8 cellular contexts compared by ENCODE assay signal in genomic region chr22:24107668-24108067, GRCh38.
DNase-seq lines count a peak whose midpoint lies in the region; FAIRE-seq and TF ChIP-seq lines count a peak whose summit lies in the region.

No MANE protein-coding gene starts in this region.

- no peaks in the 10 kb centered on the region for H3K27me3 Mint-ChIP-seq in type B pancreatic cell

- H3K27ac ChIP-seq in mammary epithelial cell (ENCODE audit: insufficient read depth, low read depth, low read length), result no peak overlapping the region
- H3K27ac ChIP-seq in keratinocyte (ENCODE audit: control insufficient read depth, insufficient read depth, low read length), result no peak overlapping the region
- peak overlapping the region; percentile 10 for H3K27ac ChIP-seq in substantia nigra (ENCODE audit: low read depth, low read length, poor library complexity, severe bottlenecking)

- peak; percentile 84 for FAIRE-seq in keratinocyte (lab: Jason Lieb, UNC)

- H3K27me3 ChIP-seq in mammary epithelial cell (ENCODE audit: insufficient read depth, low read length), result no peaks in the 10 kb centered on the region
- H3K27me3 ChIP-seq in keratinocyte (ENCODE audit: control insufficient read depth, extremely low read depth, insufficient read depth, low read length), result no peaks in the 10 kb centered on the region

- TF ChIP-seq CTCF in LNCAP (IDR thresholded peaks at IDR 0.05) (peak; percentile 43), mammary epithelial cell (conservative IDR thresholded peaks at IDR 0.05 in 1 of 2, IDR thresholded peaks at IDR 0.05 in 1 of 2; ENCODE audit: extremely low read depth in 1 of 2, insufficient read depth in 1 of 2, low read depth in 1 of 2, low read length in 2 of 2) (peak in 1 of 2 donors; percentile 32), keratinocyte (optimal IDR thresholded peaks at IDR 0.05 in 1 of 3, IDR thresholded peaks at IDR 0.05 in 1 of 3, conservative IDR thresholded peaks at IDR 0.05 in 1 of 3; ENCODE audit: extremely low read depth in 1 of 3, insufficient read depth in 2 of 3, low read length in 3 of 3) (peak; percentile 21 to 62 (median 48)), type B pancreatic cell (conservative IDR thresholded peaks at IDR 0.05) (no peak)

- peaks cover 1% of the 10 kb centered on the region for H3K4me1 Mint-ChIP-seq in type B pancreatic cell (ENCODE audit: unreplicated experiment)

- H3K79me2 ChIP-seq in mammary epithelial cell (ENCODE audit: insufficient read depth, low read length) (no peaks in the 10 kb centered on the region), keratinocyte (ENCODE audit: control insufficient read depth, insufficient read depth, low read length) (no peaks in the 10 kb centered on the region)

- in situ Hi-C loops in mammary epithelial cell (cut with MboI; ENCODE audit: low sequenced_read_pairs in 2 of 2), result no loop called here

- peaks cover 30% of the 10 kb centered on the region for H3K36me3 Mint-ChIP-seq in type B pancreatic cell

- intact Hi-C loops in mammary epithelial cell (cut with micrococcal nuclease), result loop anchor here (5.0 kb wide), 2 partner anchors 50 to 70 kb away; no protein-coding TSS in a partner anchor

- no peaks in the 10 kb centered on the region for H3K9me3 ChIP-seq in mammary epithelial cell (replicated peaks; ENCODE audit: insufficient read depth, low read length)
- H3K9me3 ChIP-seq in keratinocyte (ENCODE audit: control insufficient read depth, low read depth, low read length), result no peaks in the 10 kb centered on the region

- 32% methylated on average over 7 of the region's 7 CpGs for WGBS in mammary epithelial cell (ENCODE audit: low coverage, missing lambda C conversion rate)

- H3K36me3 ChIP-seq in mammary epithelial cell (ENCODE audit: insufficient read depth, low read length), result no peaks in the 10 kb centered on the region
- H3K36me3 ChIP-seq in keratinocyte (ENCODE audit: control insufficient read depth in 2 of 2, extremely low read depth in 1 of 2, insufficient read depth in 2 of 2, low read length in 2 of 2), result peaks cover 4 to 6% of the 10 kb centered on the region in 2 experiments

- CTCF ChIA-PET in mammary epithelial cell (lab: Charles Lee; ENCODE audit: low non-redundant PET), result interaction anchor here (0.6 to 1.3 kb wide), 2 partner anchors 67 to 448 kb away, joined by 6 to 15 read pairs; no protein-coding TSS in a partner anchor

- no peaks in the 10 kb centered on the region for H3K9me3 Mint-ChIP-seq in type B pancreatic cell

- no peak overlapping the region for H3K9ac ChIP-seq in mammary epithelial cell (ENCODE audit: insufficient read depth, low read length)
- H3K9ac ChIP-seq in keratinocyte (ENCODE audit: control insufficient read depth, extremely low read depth, insufficient read depth, low read length), result no peak overlapping the region

- H3K4me2 ChIP-seq in mammary epithelial cell (ENCODE audit: insufficient read depth, low read depth, low read length) (no peak overlapping the region), keratinocyte (ENCODE audit: control insufficient read depth, extremely low read depth, insufficient read depth, low read depth, low read length) (no peak overlapping the region)

- dilution Hi-C loops in mammary epithelial cell (cut with HindIII; ENCODE audit: low sequenced_read_pairs) (no loop called here), keratinocyte (cut with MboI; ENCODE audit: extremely low pct_ligation_motif_present, low sequenced_read_pairs) (no loop called here)

- no peak overlapping the region for H3K4me3 Mint-ChIP-seq in type B pancreatic cell

- no peak overlapping the region for H3K4me3 ChIP-seq in mammary epithelial cell (replicated peaks in 1 of 3; ENCODE audit: insufficient read depth in 1 of 3, low read depth in 2 of 3, low read length in 3 of 3)
- H3K4me3 ChIP-seq in keratinocyte (ENCODE audit: control insufficient read depth in 2 of 3, extremely low read depth in 1 of 3, insufficient read depth in 2 of 3, low read depth in 1 of 3, low read length in 3 of 3), result no peak overlapping the region

- DNase-seq in mammary epithelial cell, result peak; percentile 53
- no peak for DNase-seq in keratinocyte (ENCODE audit: low read depth, low spot score)
- DNase-seq in substantia nigra (lab: John Stamatoyannopoulos, UW), result peak in 42 of 49 donors; percentile 5 to 92 (median 57)
- no peak for DNase-seq in type B pancreatic cell (ENCODE audit: extremely low spot score, unreplicated experiment)
- no peak for DNase-seq in NCI-H146 treated with DMSO at 0.1 percent for 48 hours (lab: John Stamatoyannopoulos, UW; ENCODE audit: unreplicated experiment)
- DNase-seq in SIG-M5 (lab: John Stamatoyannopoulos, UW), result no peak
- DNase-seq in NCI-H2227 treated with DMSO at 0.1 percent for 48 hours (lab: John Stamatoyannopoulos, UW), result no peak

- no peaks in the 10 kb centered on the region for H3K9me1 ChIP-seq in keratinocyte (ENCODE audit: control insufficient read depth, extremely low read depth, insufficient read depth, low read length)

- H2AFZ ChIP-seq in mammary epithelial cell (ENCODE audit: low read depth, low read length) (no peak overlapping the region), keratinocyte (ENCODE audit: control insufficient read depth, low read length) (no peak overlapping the region)

- BruUV-seq in mammary epithelial cell (replicated peaks; lab: Mats Ljungman, UMichigan), result no TSS peak

- no peak overlapping the region for H3K27ac Mint-ChIP-seq in type B pancreatic cell

- H3K4me1 ChIP-seq in mammary epithelial cell (ENCODE audit: insufficient read depth, low read length) (peaks cover 5% of the 10 kb centered on the region), keratinocyte (ENCODE audit: control insufficient read depth, extremely low read depth, insufficient read depth, low read length) (peaks cover 6% of the 10 kb centered on the region)

- no peaks in the 10 kb centered on the region for H4K20me1 ChIP-seq in mammary epithelial cell (ENCODE audit: insufficient read depth, low read length)
- H4K20me1 ChIP-seq in keratinocyte (ENCODE audit: control insufficient read depth, extremely low read depth, insufficient read depth, low read length), result no peaks in the 10 kb centered on the region

Comparison
In these comparisons a context has a peak if more than half of its experiments do, and no peak if none do; other contexts are left out.
1. DNase-seq: peak in mammary epithelial cell (single experiment) and substantia nigra (42 of 49); none in keratinocyte (single experiment), type B pancreatic cell (single experiment), NCI-H146 treated with DMSO at 0.1 percent for 48 hours (single experiment), SIG-M5 (single experiment) and NCI-H2227 treated with DMSO at 0.1 percent for 48 hours (single experiment).